8 cellular contexts compared by ENCODE assay signal in genomic region chr17:76738468-76738850, GRCh38. TPM values are rescaled to one million over a fixed set of nuclear protein-coding genes. Genes with fewer than 3 reads are reported as not detected.
A peak's percentile ranks its signal among the peaks of the same experiment; 100 is the strongest.
DNase-seq lines count a peak whose midpoint lies in the region; ATAC-seq, FAIRE-seq and TF ChIP-seq lines count a peak whose summit lies in the region.

No MANE protein-coding gene starts in this region.

- H3K9me3 ChIP-seq in SJCRH30 (replicated peaks) (no peaks in the 10 kb centered on the region), esophagus (ENCODE audit: control insufficient read depth in 2 of 2, insufficient read depth in 1 of 2, low read depth in 1 of 2, low read length in 1 of 2) (no peaks in the 10 kb centered on the region)

- H3K27me3 ChIP-seq in SJCRH30 (no peaks in the 10 kb centered on the region), esophagus (ENCODE audit: control insufficient read depth in 1 of 2, insufficient read depth in 2 of 2, low read length in 2 of 2) (no peaks in the 10 kb centered on the region), rectal smooth muscle tissue (ENCODE audit: control insufficient read depth, insufficient read depth, low read length) (no peaks in the 10 kb centered on the region)

- 3 to 4% methylated on average over 7 of the region's 7 CpGs for WGBS in esophagus, 2 donors

- ATAC-seq in GM21360 (IDR thresholded peaks at IDR 0.05; ENCODE audit: unreplicated experiment) (no peak), omental fat pad (ENCODE audit: low FRiP score) (no peak), HG02870 (IDR thresholded peaks at IDR 0.05; ENCODE audit: unreplicated experiment) (no peak)

- H3K27ac ChIP-seq in SJCRH30, result peak overlapping the region; percentile 100
- peak overlapping the region; percentile 99 to 100 for H3K27ac ChIP-seq in esophagus (ENCODE audit: low read depth in 2 of 2, low read length in 1 of 2)
- peak overlapping the region; percentile 98 for H3K27ac ChIP-seq in rectal smooth muscle tissue (ENCODE audit: low read depth, low read length)

- TF ChIP-seq POLR2A in GM12891 (IDR thresholded peaks at IDR 0.05; ENCODE audit: low read depth, low read length), result no peak

- H3K36me3 ChIP-seq in SJCRH30, result peaks cover 38% of the 10 kb centered on the region
- peaks cover 3 to 9% of the 10 kb centered on the region in 2 donors for H3K36me3 ChIP-seq in esophagus (ENCODE audit: control insufficient read depth in 2 of 2, insufficient read depth in 2 of 2, low read length in 1 of 2)
- H3K36me3 ChIP-seq in rectal smooth muscle tissue (ENCODE audit: control insufficient read depth, insufficient read depth, low read length), result peaks cover 18% of the 10 kb centered on the region

- H3K4me1 ChIP-seq in SJCRH30 (peaks cover 17% of the 10 kb centered on the region), esophagus (ENCODE audit: control insufficient read depth in 2 of 2, insufficient read depth in 2 of 2, low read length in 1 of 2) (peaks cover 0 to 2% of the 10 kb centered on the region in 2 donors), rectal smooth muscle tissue (ENCODE audit: control insufficient read depth, insufficient read depth, low read length) (peaks cover 48% of the 10 kb centered on the region)

- H3K4me3 ChIP-seq in SJCRH30 (peak overlapping the region; percentile 98), esophagus (ENCODE audit: low read depth in 1 of 2, low read length in 2 of 2) (peak overlapping the region in 1 of 2 donors; percentile 74), rectal smooth muscle tissue (ENCODE audit: low read length) (peak overlapping the region; percentile 96)

- FAIRE-seq in GM12891 (lab: Jason Lieb, UNC), result no peak

- peak overlapping the region; percentile 94 for H3K9ac ChIP-seq in rectal smooth muscle tissue (ENCODE audit: low read length)

- DNase-seq in GM12891 (ENCODE audit: insufficient read length, low spot score) (no peak), SJCRH30 (peak in 1 of 2 experiments; percentile 51), omental fat pad (ENCODE audit: low spot score) (no peak), LoVo (ENCODE audit: low spot score) (no peak)

- no peak for TF ChIP-seq CTCF in omental fat pad (IDR thresholded peaks at IDR 0.05)

TF ChIP-seq in GM12891, 5 proteins besides CTCF, POLR2A, EP300 and RAD21:
- TF ChIP-seq SPI1 (IDR thresholded peaks at IDR 0.05; ENCODE audit: low read depth, low read length), result peak; percentile 61
- TF ChIP-seq TAF1 (IDR thresholded peaks at IDR 0.05; ENCODE audit: low read depth, low read length), result no peak

RNA-seq across cellular contexts. Expression of gene MFSD11, which starts 0.5 kb away (rescaled TPM):
- 10.2 TPM for polyA plus RNA-seq in GM12891 (2012; ENCODE audit: low read depth, missing spikeins)
- 35.5 and 40.4 TPM in 2 replicates for total RNA-seq in SJCRH30 (2014; rRNA removed; shearing (Covaris generic))
- 10 to 100 TPM; 11.3 to 15.4 TPM for polyA plus RNA-seq in esophagus
- 10 to 100 TPM; 17.9 to 38.9 (median 26.3) TPM for total RNA-seq in omental fat pad

RNA-seq across cellular contexts. Expression of gene SRSF2, which starts 1.3 kb away (rescaled TPM):
- 245 TPM for polyA plus RNA-seq in GM12891 (2012; ENCODE audit: low read depth, missing spikeins)
- 516 and 599 TPM in 2 replicates for total RNA-seq in SJCRH30 (2014; rRNA removed; shearing (Covaris generic))
- polyA plus RNA-seq in esophagus, result 100 to 1,000 TPM; 152 to 242 TPM
- 100 to 1,000 TPM; 208 to 463 (median 244) TPM for total RNA-seq in omental fat pad

RNA-seq across cellular contexts. Expression of gene METTL23, which starts 11.8 kb away (rescaled TPM):
- 38.7 TPM for polyA plus RNA-seq in GM12891 (2012; ENCODE audit: low read depth, missing spikeins)
- 33.3 and 39.5 TPM in 2 replicates for total RNA-seq in SJCRH30 (2014; rRNA removed; shearing (Covaris generic))
- polyA plus RNA-seq in esophagus, result 10 to 100 TPM; 22.9 to 24.0 TPM
- total RNA-seq in omental fat pad, result 10 to 100 TPM; 13.6 to 30.2 (median 26.9) TPM

RNA-seq across cellular contexts. Expression of gene JMJD6, which starts 12.1 kb away (rescaled TPM):
- 23.2 TPM for polyA plus RNA-seq in GM12891 (2012; ENCODE audit: low read depth, missing spikeins)
- 36.4 and 39.8 TPM in 2 replicates for total RNA-seq in SJCRH30 (2014; rRNA removed; shearing (Covaris generic))
- polyA plus RNA-seq in esophagus, result 10 to 100 TPM; 18.3 to 21.9 TPM
- 10 to 100 TPM; 17.7 to 40.4 (median 30.4) TPM for total RNA-seq in omental fat pad

RNA-seq across cellular contexts. Expression of gene MXRA7, which starts 27.7 kb away (rescaled TPM):
- polyA plus RNA-seq in GM12891 (2012; ENCODE audit: low read depth, missing spikeins), result 0.42 TPM
- total RNA-seq in SJCRH30 (2014; rRNA removed; shearing (Covaris generic)), result 245 and 247 TPM in 2 replicates
- 10 to 100 TPM; 10.0 to 54.0 TPM for polyA plus RNA-seq in esophagus
- total RNA-seq in omental fat pad, result 100 to 1,000 TPM; 150 to 231 (median 194) TPM
